In the genomic region with DNA sequence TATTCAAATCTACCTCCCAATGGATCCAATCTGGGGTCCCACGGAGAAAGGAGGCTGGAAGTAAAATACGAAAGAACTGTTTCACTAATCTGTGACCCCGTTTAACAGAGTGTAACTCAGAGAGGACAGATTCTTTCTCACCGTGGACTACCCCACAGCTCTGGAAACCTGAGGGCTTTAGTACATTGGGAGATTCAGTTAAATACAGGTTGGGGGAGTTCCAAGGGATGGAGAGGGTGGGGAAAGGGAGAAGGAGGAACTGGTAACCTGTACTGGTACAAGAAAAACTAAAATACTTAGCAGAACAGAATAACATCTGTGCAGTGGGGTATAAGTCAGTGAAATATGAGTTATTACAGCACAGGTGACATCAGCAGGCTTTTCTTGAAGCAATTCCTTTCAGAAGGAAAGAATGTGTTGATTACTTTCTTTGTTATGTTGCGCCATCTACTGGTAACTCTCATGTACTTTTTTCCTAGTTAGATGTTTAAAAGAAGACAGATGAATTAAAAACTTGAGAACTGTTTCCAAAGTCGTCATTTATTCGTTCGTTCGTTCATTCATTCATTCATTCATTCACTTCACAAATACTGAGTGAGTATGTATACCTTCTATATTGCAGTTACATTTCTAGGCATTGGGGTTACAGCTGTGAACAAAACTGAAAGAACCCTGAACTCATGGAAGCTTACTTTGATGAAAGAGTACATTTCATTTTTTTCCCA, we compare ENCODE assay signal across 8 cellular contexts. TPM values are rescaled to one million over a fixed set of nuclear protein-coding genes. Genes with fewer than 3 reads are reported as not detected.
DNase-seq lines count a peak whose midpoint lies in the region; ATAC-seq, FAIRE-seq and TF ChIP-seq lines count a peak whose summit lies in the region.

No MANE protein-coding gene starts in this region.

- no peak overlapping the region for H3K4me2 ChIP-seq in mesenchymal stem cell (ENCODE audit: low read length, poor library complexity, severe bottlenecking)

- no peak overlapping the region for H4K8ac ChIP-seq in mesenchymal stem cell (ENCODE audit: low read length)

- peak overlapping the region; percentile 67 for H3K9ac ChIP-seq in mesenchymal stem cell (ENCODE audit: low read length)

- H3K27me3 ChIP-seq in Panc1 (ENCODE audit: control insufficient read depth, insufficient read depth, low read length) (no peaks in the 10 kb centered on the region), dorsolateral prefrontal cortex (no peaks in the 10 kb centered on the region), mesenchymal stem cell (ENCODE audit: control insufficient read depth in 1 of 2, insufficient read depth in 1 of 2, low read length in 2 of 2) (no peaks in the 10 kb centered on the region)

- H3K18ac ChIP-seq in mesenchymal stem cell (ENCODE audit: low read depth in 1 of 2, low read length in 2 of 2) = no peak overlapping the region

- ATAC-seq in Panc1 = peak; percentile 72
- ATAC-seq in GM21717 (IDR thresholded peaks at IDR 0.05; ENCODE audit: unreplicated experiment) = no peak
- no peak for ATAC-seq in GM18873 (IDR thresholded peaks at IDR 0.05; ENCODE audit: low FRiP score, unreplicated experiment)

- H2AK5ac ChIP-seq in mesenchymal stem cell (ENCODE audit: low read length, severe bottlenecking) = peak overlapping the region; percentile 86

- peak; percentile 98 for FAIRE-seq in G401.6 (lab: Jason Lieb, UNC)

- CTCF ChIA-PET in Panc1 (lab: Charles Lee) = interaction anchor here (1.2 to 1.3 kb wide), 2 partner anchors 80 to 114 kb away, joined by 3 to 5 read pairs; no protein-coding TSS in a partner anchor

- no peak overlapping the region for H3K14ac ChIP-seq in mesenchymal stem cell (ENCODE audit: low read length in 2 of 2)

- TF ChIP-seq CTCF in LNCaP clone FGC (IDR thresholded peaks at IDR 0.05; ENCODE audit: control insufficient read depth, extremely low read depth, insufficient read depth) (peak; percentile 59), Panc1 (IDR thresholded peaks at IDR 0.05) (peak; percentile 44), dorsolateral prefrontal cortex (IDR thresholded peaks at IDR 0.05 in 54 of 56, conservative IDR thresholded peaks at IDR 0.05 in 2 of 56; ENCODE audit: low read depth in 1 of 56, partially characterized antibody in 56 of 56) (peak; percentile 72 to 94 (median 82))

- H3K4me1 ChIP-seq in Panc1 (ENCODE audit: control insufficient read depth, insufficient read depth, low read length) (no peaks in the 10 kb centered on the region), mesenchymal stem cell (ENCODE audit: control insufficient read depth, insufficient read depth, low read depth, low read length) (peaks cover 2% of the 10 kb centered on the region)

- H3K9me3 ChIP-seq in Panc1 (ENCODE audit: control insufficient read depth, insufficient read depth, low read depth, low read length) (no peaks in the 10 kb centered on the region), mesenchymal stem cell (ENCODE audit: control insufficient read depth, low read length) (no peaks in the 10 kb centered on the region)

- H2BK120ac ChIP-seq in mesenchymal stem cell (ENCODE audit: low read depth, low read length) = peak overlapping the region; percentile 49

- no peak overlapping the region for H2AFZ ChIP-seq in mesenchymal stem cell (ENCODE audit: low read depth, low read length)

- H3K4me3 ChIP-seq in LNCaP clone FGC (ENCODE audit: low read depth, low read length) = no peak overlapping the region
- H3K4me3 ChIP-seq in Panc1 (ENCODE audit: low read depth in 2 of 2, low read length in 2 of 2) = no peak overlapping the region
- H3K4me3 ChIP-seq in dorsolateral prefrontal cortex = no peak overlapping the region
- H3K4me3 ChIP-seq in mesenchymal stem cell (ENCODE audit: insufficient read depth in 1 of 2, low read depth in 1 of 2, low read length in 2 of 2) = no peak overlapping the region

- in situ Hi-C loops in Panc1 (cut with HindIII; ENCODE audit: low pct_unique_long_range_greater_than_20kb, low sequenced_read_pairs) = no loop called here

- no peaks in the 10 kb centered on the region for H3K79me1 ChIP-seq in mesenchymal stem cell (replicated peaks; ENCODE audit: low read length, poor library complexity, severe bottlenecking)

- no peak overlapping the region for H4K91ac ChIP-seq in mesenchymal stem cell (ENCODE audit: low read length)

- intact Hi-C loops in Panc1 (cut with micrococcal nuclease; ENCODE audit: unreplicated experiment) (loop anchor here (1.0 to 2.0 kb wide), 2 partner anchors 80 to 187 kb away; no protein-coding TSS in a partner anchor), dorsolateral prefrontal cortex (cut with DNase I) (loop anchor here (1.0 to 10.0 kb wide), 4 partner anchors 79 to 415 kb away; no protein-coding TSS in a partner anchor)

- peak overlapping the region; percentile 25 for H2BK5ac ChIP-seq in mesenchymal stem cell (ENCODE audit: low read depth, low read length, poor library complexity, severe bottlenecking)

- H3K4ac ChIP-seq in mesenchymal stem cell (ENCODE audit: low read depth in 1 of 2, low read length in 2 of 2) = peak overlapping the region in 1 of 2 experiments; percentile 64

- no peak overlapping the region for H2BK15ac ChIP-seq in mesenchymal stem cell (ENCODE audit: low read depth, poor library complexity, severe bottlenecking)

- WGBS in mesenchymal stem cell = 47% methylated on average over 4 of the region's 9 CpGs

- H3K27ac ChIP-seq in Panc1 (ENCODE audit: low read length) (peak overlapping the region; percentile 35; the same call in 1 of the 2 replicates), dorsolateral prefrontal cortex (no peak overlapping the region), mesenchymal stem cell (ENCODE audit: low read length, poor library complexity, severe bottlenecking) (no peak overlapping the region)

- no peak overlapping the region for H3K23ac ChIP-seq in mesenchymal stem cell (ENCODE audit: low read length in 2 of 2)

- BruUV-seq in Panc1 (replicated peaks; lab: Mats Ljungman, UMichigan) = no TSS peak

- H3K36me3 ChIP-seq in Panc1 (ENCODE audit: control insufficient read depth, insufficient read depth, low read length) (no peaks in the 10 kb centered on the region), mesenchymal stem cell (ENCODE audit: control insufficient read depth in 1 of 2, insufficient read depth in 2 of 2, low read depth in 1 of 2, low read length in 2 of 2) (no peaks in the 10 kb centered on the region)

- DNase-seq in LNCaP clone FGC (ENCODE audit: low read depth) (peak; percentile 55), Panc1 (ENCODE audit: low read depth, low spot score) (peak; percentile 53), dorsolateral prefrontal cortex (no peak), mesenchymal stem cell (peak; percentile 81)
- DNase-seq in effector CD8-positive, alpha-beta T cell (lab: John Stamatoyannopoulos, UW) = no peak

- POLR2A ChIA-PET in Panc1 (lab: Charles Lee) = no interaction called here

- H2BK12ac ChIP-seq in mesenchymal stem cell (ENCODE audit: low read length in 2 of 2) = peak overlapping the region in 1 of 2 experiments; percentile 77

RNA-seq across cellular contexts. Expression of a gene that starts 30.0 kb away (rescaled TPM):
- total RNA-seq in Panc1 (2021; ENCODE audit: unreplicated experiment) (81.2 TPM), dorsolateral prefrontal cortex (100 to 1,000 TPM in 87 of 120 experiments, 10 to 100 TPM in 33; 58.0 to 261 (median 119) TPM)
- polyA plus RNA-seq in Panc1 (2012; ENCODE audit: insufficient read length) = 61.2 TPM
- 298 TPM for polyA plus RNA-seq in mesenchymal stem cell (2013, experiment 1 of 2)
- polyA plus RNA-seq in mesenchymal stem cell (2013, experiment 2 of 2) = 315 TPM

Comparison
In these comparisons a context has a peak if more than half of its experiments do, and no peak if none do; other contexts are left out.
1. DNase-seq: peak in LNCaP clone FGC (single experiment), Panc1 (single experiment) and mesenchymal stem cell (single experiment); none in dorsolateral prefrontal cortex (0 of 10) and effector CD8-positive, alpha-beta T cell (single experiment).
2. Peak in every context shown above with its lines, with median percentiles within 50 percentile points of each other: CTCF ChIP-seq.